10 cellular contexts compared by ENCODE assay signal in genomic region chr10:124723826-124724225, GRCh38. TPM values are rescaled to one million over a fixed set of nuclear protein-coding genes. Genes with fewer than 3 reads are reported as not detected.
DNase-seq lines count a peak whose midpoint lies in the region; ATAC-seq, FAIRE-seq and TF ChIP-seq lines count a peak whose summit lies in the region.
"Had no signal": no experiment of that assay in that cellular context is flagged by ENCODE, and none has a peak within 500 bp of the region (broad histone marks: within the 10 kb centered on the region; RNA-seq: fewer than 3 reads in every experiment).

No MANE protein-coding gene starts in this region.

- no peak overlapping the region for H3K4me3 ChIP-seq in HepG2 (replicated peaks in 1 of 3; ENCODE audit: insufficient read depth in 1 of 3, low read depth in 2 of 3, low read length in 3 of 3)

- H3K36me3 ChIP-seq in HepG2 (replicated peaks in 1 of 2; ENCODE audit: control insufficient read depth in 1 of 2, insufficient read depth in 2 of 2, low read length in 2 of 2) = peaks cover 1 to 3% of the 10 kb centered on the region in 2 experiments; a peak in 2 of 5 replicates

- no peak overlapping the region for H3K27ac ChIP-seq in HepG2 (ENCODE audit: extremely low read length, insufficient read depth, low read length)

- H3K27me3 ChIP-seq in HepG2 (ENCODE audit: control insufficient read depth in 1 of 2, insufficient read depth in 2 of 2, low read length in 2 of 2) = no peaks in the 10 kb centered on the region

- H2AFZ ChIP-seq in HepG2 (ENCODE audit: low read length) = no peak overlapping the region

- H3K4me1 Mint-ChIP-seq in activated T-helper 17 cell treated with anti-CD3 and anti-CD28 coated beads, Interleukin-2, amount 50 U/mL, for 72 hours = peaks cover 71% of the 10 kb centered on the region
- H3K4me1 Mint-ChIP-seq in stimulated activated effector memory CD8-positive, alpha-beta T cell treated with anti-CD3 and anti-CD28 coated beads, Interleukin-12 subunit alpha, Interleukin-12 subunit beta, amount 100 ng/mL, for 72 hours = peaks cover 89% of the 10 kb centered on the region

- no peak for TF ChIP-seq RAD21 in HepG2 (CRISPR knock-in tag; IDR thresholded peaks at IDR 0.05)

- ATAC-seq in HG03025 (IDR thresholded peaks at IDR 0.05; ENCODE audit: low FRiP score, unreplicated experiment) = peak; percentile 1
- ATAC-seq in activated T-helper 17 cell treated with anti-CD3 and anti-CD28 coated beads, Interleukin-2, amount 50 U/mL, for 72 hours (replicated peaks) = no peak
- no peak for ATAC-seq in HepG2
- ATAC-seq in stimulated activated effector memory CD8-positive, alpha-beta T cell treated with anti-CD3 and anti-CD28 coated beads, Interleukin-12 subunit alpha, Interleukin-12 subunit beta, amount 100 ng/mL, for 72 hours = no peak
- no peak for ATAC-seq in GM21515 (IDR thresholded peaks at IDR 0.05; ENCODE audit: unreplicated experiment)
- no peak for ATAC-seq in GM21381 (IDR thresholded peaks at IDR 0.05; ENCODE audit: unreplicated experiment)

- 0 out of 2 replicates have a peak overlapping the region, but pooled peaks have one; percentile 9 for H3K4me2 ChIP-seq in HepG2 (ENCODE audit: low read depth, low read length)

- H3K9ac ChIP-seq in HepG2 (ENCODE audit: insufficient read depth, low read depth, low read length) = no peak overlapping the region

- H3K79me2 ChIP-seq in HepG2 (ENCODE audit: insufficient read depth, low read length) = peaks cover 44% of the 10 kb centered on the region

- no peaks in the 10 kb centered on the region for H3K27me3 Mint-ChIP-seq in activated T-helper 17 cell treated with anti-CD3 and anti-CD28 coated beads, Interleukin-2, amount 50 U/mL, for 72 hours

- POLR2A ChIA-PET in HepG2 (lab: Yijun Ruan, JAX) = no interaction called here

- FAIRE-seq in HepG2 (lab: Jason Lieb, UNC) = no peak

- intact Hi-C loops in HepG2 (cut with micrococcal nuclease; ENCODE audit: unreplicated experiment) = no loop called here

- H3K4me3 Mint-ChIP-seq in activated T-helper 17 cell treated with anti-CD3 and anti-CD28 coated beads, Interleukin-2, amount 50 U/mL, for 72 hours = peak overlapping the region; percentile 87
- H3K4me3 Mint-ChIP-seq in stimulated activated effector memory CD8-positive, alpha-beta T cell treated with anti-CD3 and anti-CD28 coated beads, Interleukin-12 subunit alpha, Interleukin-12 subunit beta, amount 100 ng/mL, for 72 hours = peak overlapping the region; percentile 71

- H3K9me3 ChIP-seq in HepG2 (ENCODE audit: low read length) = no peaks in the 10 kb centered on the region

- TF ChIP-seq POLR2A in HepG2 (IDR thresholded peaks at IDR 0.05; ENCODE audit: insufficient read depth in 1 of 2, low read depth in 2 of 2, low read length in 2 of 2) = no peak

- H3K36me3 Mint-ChIP-seq in activated T-helper 17 cell treated with anti-CD3 and anti-CD28 coated beads, Interleukin-2, amount 50 U/mL, for 72 hours (ENCODE audit: low read depth) = peaks cover 60% of the 10 kb centered on the region
- peaks cover 59% of the 10 kb centered on the region for H3K36me3 Mint-ChIP-seq in stimulated activated effector memory CD8-positive, alpha-beta T cell treated with anti-CD3 and anti-CD28 coated beads, Interleukin-12 subunit alpha, Interleukin-12 subunit beta, amount 100 ng/mL, for 72 hours

- 97% methylated on average over 9 of the region's 9 CpGs for WGBS in HepG2 (ENCODE audit: low lambda C conversion rate)

- TF ChIP-seq EP300 in HepG2 (IDR thresholded peaks at IDR 0.05; ENCODE audit: low read depth in 2 of 2, low read length in 2 of 2) (no peak), HepG2 (CRISPR knock-in tag; IDR thresholded peaks at IDR 0.05; ENCODE audit: borderline replicate concordance) (no peak)

- no peaks in the 10 kb centered on the region for H4K20me1 ChIP-seq in HepG2 (ENCODE audit: insufficient read depth, low read length)

- CTCF ChIA-PET in HepG2 (lab: Yijun Ruan, JAX; ENCODE audit: low intra/inter-chr PET ratio, low total read pairs) = no interaction called here

- no TSS peak for BruUV-seq in HepG2 (replicated peaks; lab: Mats Ljungman, UMichigan)

- DNase-seq in HepG2 (ENCODE audit: low spot score) = no peak
- no peak for DNase-seq in stimulated activated effector memory CD8-positive, alpha-beta T cell treated with anti-CD3 and anti-CD28 coated beads, Interleukin-12 subunit alpha, Interleukin-12 subunit beta, amount 100 ng/mL, for 72 hours (ENCODE audit: low spot score in 2 of 2)
- no peak for DNase-seq in NOMO-1 treated with DMSO at 0.1 percent for 48 hours (lab: John Stamatoyannopoulos, UW; ENCODE audit: unreplicated experiment)
- no peak for DNase-seq in NCI-H345 treated with DMSO at 0.1 percent for 48 hours (lab: John Stamatoyannopoulos, UW; ENCODE audit: unreplicated experiment)
- DNase-seq: GDM1, NCI-H446 treated with DMSO at 0.1 percent for 48 hours had no signal

- peaks cover 50% of the 10 kb centered on the region for H3K4me1 ChIP-seq in HepG2 (ENCODE audit: insufficient read depth, low read length)

- peak overlapping the region; percentile 99 for H3K27ac Mint-ChIP-seq in activated T-helper 17 cell treated with anti-CD3 and anti-CD28 coated beads, Interleukin-2, amount 50 U/mL, for 72 hours
- peak overlapping the region; percentile 96 for H3K27ac Mint-ChIP-seq in stimulated activated effector memory CD8-positive, alpha-beta T cell treated with anti-CD3 and anti-CD28 coated beads, Interleukin-12 subunit alpha, Interleukin-12 subunit beta, amount 100 ng/mL, for 72 hours

- H3K9me3 Mint-ChIP-seq in activated T-helper 17 cell treated with anti-CD3 and anti-CD28 coated beads, Interleukin-2, amount 50 U/mL, for 72 hours = no peaks in the 10 kb centered on the region
- H3K9me3 Mint-ChIP-seq in stimulated activated effector memory CD8-positive, alpha-beta T cell treated with anti-CD3 and anti-CD28 coated beads, Interleukin-12 subunit alpha, Interleukin-12 subunit beta, amount 100 ng/mL, for 72 hours = no peaks in the 10 kb centered on the region

- TF ChIP-seq CTCF in HepG2 (CRISPR knock-in tag; IDR thresholded peaks at IDR 0.05) = no peak

- in situ Hi-C loops in HepG2 (cut with HindIII; ENCODE audit: extremely low pct_ligation_motif_present, low pct_unique_long_range_greater_than_20kb) = no loop called here

TF ChIP-seq in HepG2, 621 proteins besides CTCF, POLR2A, EP300 and RAD21 (continues in another document):
- no peak for TF ChIP-seq JUND (CRISPR knock-in tag; IDR thresholded peaks at IDR 0.05)
- TF ChIP-seq PRPF4 (IDR thresholded peaks at IDR 0.05; ENCODE audit: low read depth, low read length, poor library complexity, severe bottlenecking) = no peak
- TF ChIP-seq ZNF768 (CRISPR knock-in tag; IDR thresholded peaks at IDR 0.05) = no peak
- TF ChIP-seq CC2D1A (CRISPR knock-in tag; IDR thresholded peaks at IDR 0.05) = no peak
- TF ChIP-seq ARHGAP35 (CRISPR knock-in tag; IDR thresholded peaks at IDR 0.05; ENCODE audit: borderline replicate concordance) = no peak
- no peak for TF ChIP-seq REPIN1 (CRISPR knock-in tag; IDR thresholded peaks at IDR 0.05; ENCODE audit: borderline replicate concordance, low read depth)
- TF ChIP-seq KDM6A (CRISPR knock-in tag; IDR thresholded peaks at IDR 0.05; ENCODE audit: low read depth) = no peak
- TF ChIP-seq PHF20 (CRISPR knock-in tag; IDR thresholded peaks at IDR 0.05) = no peak

RNA-seq across cellular contexts. Expression of gene FAM53B, which starts 20.4 kb away (rescaled TPM):
- 10 to 100 TPM; 21.7 to 36.8 TPM for total RNA-seq in activated T-helper 17 cell treated with anti-CD3 and anti-CD28 coated beads, Interleukin-2, amount 50 U/mL, for 72 hours
- 17.6 and 19.3 TPM in 2 replicates for total RNA-seq in HepG2 (2016; rRNA removed; fragmentation: Illumina TruSeq; extraction: Trizol)
- total RNA-seq in HepG2 (2016; cell fraction: cytosol; rRNA removed; fragmentation: Illumina TruSeq; extraction: Trizol; ENCODE audit: low read depth) = 37.4 and 40.4 TPM in 2 replicates
- total RNA-seq in HepG2 (2016; cell fraction: insoluble cytoplasmic fraction; rRNA removed; fragmentation: Illumina TruSeq; extraction: Trizol) = 15.2 and 19.1 TPM in 2 replicates
- total RNA-seq in HepG2 (2016; cell fraction: membrane; rRNA removed; fragmentation: Illumina TruSeq; extraction: Trizol) = 19.0 and 21.2 TPM in 2 replicates
- 13.6 and 18.0 TPM in 2 replicates for total RNA-seq in HepG2 (2016; cell fraction: nucleus; rRNA removed; fragmentation: Illumina TruSeq; extraction: Trizol)
- 5.8 and 6.4 TPM in 2 replicates for polyA plus RNA-seq in HepG2 (2011; rRNA removed)
- 4.7 and 7.2 TPM in 2 replicates for polyA plus RNA-seq in HepG2 (2011; cell fraction: cytosol; rRNA removed)
- 7.7 and 11.9 TPM in 2 replicates for polyA plus RNA-seq in HepG2 (2011; cell fraction: nucleus; rRNA removed)
- polyA plus RNA-seq in HepG2 (2012) = 3.5 and 5.6 TPM in 2 replicates
- 0.71 and 0.72 TPM in 2 replicates for polyA plus RNA-seq in HepG2 (2016; cell fraction: cytosol; fragmentation: Illumina TruSeq; extraction: Trizol; ENCODE audit: low read depth)
- polyA plus RNA-seq in HepG2 (2016; cell fraction: insoluble cytoplasmic fraction; fragmentation: Illumina TruSeq; extraction: Trizol; ENCODE audit: low read depth) = 10.3 and 11.4 TPM in 2 replicates
- polyA plus RNA-seq in HepG2 (2016; cell fraction: membrane; fragmentation: Illumina TruSeq; extraction: Trizol; ENCODE audit: low read depth) = 3.6 and 4.1 TPM in 2 replicates
- 13.5 and 14.8 TPM in 2 replicates for polyA plus RNA-seq in HepG2 (2016; cell fraction: nucleus; fragmentation: Illumina TruSeq; extraction: Trizol; ENCODE audit: insufficient read depth, low read depth)
- 28.7 and 33.7 TPM in 2 replicates for polyA minus RNA-seq in HepG2 (2011; rRNA and poly(A)+ RNA removed; ENCODE audit: low replicate concordance)
- 7.5 and 12.7 TPM in 2 replicates for polyA minus RNA-seq in HepG2 (2011; cell fraction: cytosol; rRNA and poly(A)+ RNA removed)
- polyA minus RNA-seq in HepG2 (2011; cell fraction: nucleus; rRNA and poly(A)+ RNA removed) = 9.5 and 10.1 TPM in 2 replicates
